8 cellular contexts compared by ENCODE assay signal in genomic region chr16:89491974-89492687, GRCh38. TPM values are rescaled to one million over a fixed set of nuclear protein-coding genes. Genes with fewer than 3 reads are reported as not detected.
DNase-seq lines count a peak whose midpoint lies in the region; ATAC-seq and TF ChIP-seq lines count a peak whose summit lies in the region.

No MANE protein-coding gene starts in this region.

- peaks cover 6% of the 10 kb centered on the region; the same call in 1 of the 2 replicates for H4K20me1 ChIP-seq in GM23248 (ENCODE audit: insufficient read depth)

- TF ChIP-seq CTCF in Panc1 (IDR thresholded peaks at IDR 0.05) (no peak), epithelial cell of proximal tubule (conservative IDR thresholded peaks at IDR 0.05; ENCODE audit: low read depth, low read length) (no peak)

- peaks cover 29% of the 10 kb centered on the region for H3F3A ChIP-seq in GM23248 (ENCODE audit: insufficient read depth)

- H3K27ac ChIP-seq in GM23248 (peak overlapping the region; percentile 93), Panc1 (ENCODE audit: low read length) (peak overlapping the region; percentile 90)

- peaks cover 57% of the 10 kb centered on the region for H3K79me2 ChIP-seq in GM23248 (ENCODE audit: insufficient read depth)

- POLR2A ChIA-PET in Panc1 (lab: Charles Lee): no interaction called here

- intact Hi-C loops in Panc1 (cut with micrococcal nuclease; ENCODE audit: unreplicated experiment): no loop called here

- H3K4me1 ChIP-seq in GM23248 (ENCODE audit: insufficient read depth) (peaks cover 27% of the 10 kb centered on the region), Panc1 (ENCODE audit: control insufficient read depth, insufficient read depth, low read length) (peaks cover 13% of the 10 kb centered on the region; the same call in 1 of the 2 replicates)

- WGBS in GM23248 (ENCODE audit: low coverage in 1 of 2, low lambda C conversion rate in 2 of 2, missing lambda C conversion rate in 2 of 2), 2 experiments: 75 to 81% methylated on average over 24 of the region's 24 CpGs

- no peak for ATAC-seq in Panc1
- no peak for ATAC-seq in GM19463 (IDR thresholded peaks at IDR 0.05; ENCODE audit: unreplicated experiment)

- H3K9ac ChIP-seq in GM23248: peak overlapping the region; percentile 93

- H3K9me2 ChIP-seq in GM23248 (ENCODE audit: insufficient read depth): no peaks in the 10 kb centered on the region

- BruUV-seq in Panc1 (replicated peaks; lab: Mats Ljungman, UMichigan): no TSS peak

- H3K4me3 ChIP-seq in GM23248 (peak overlapping the region; percentile 88), Panc1 (ENCODE audit: low read depth in 2 of 2, low read length in 2 of 2) (peak overlapping the region; percentile 82 to 93), epithelial cell of proximal tubule (ENCODE audit: low read depth, low read length) (peak overlapping the region; percentile 88), skeletal muscle cell (ENCODE audit: low read depth, low read length) (peak overlapping the region; percentile 92)

- peak overlapping the region; percentile 86; the same call in 1 of the 2 replicates for H2AFZ ChIP-seq in GM23248

- DNase-seq in GM23248 (no peak), Panc1 (ENCODE audit: low read depth, low spot score) (no peak), epithelial cell of proximal tubule (ENCODE audit: low read depth) (no peak), skeletal muscle cell (ENCODE audit: low read depth) (no peak), NCI-H1417 (lab: John Stamatoyannopoulos, UW) (no peak), NCI-H2171 treated with DMSO at 0.1 percent for 48 hours (lab: John Stamatoyannopoulos, UW) (no peak), putamen (ENCODE audit: low spot score) (no peak)

- no peaks in the 10 kb centered on the region for H3K27me3 ChIP-seq in GM23248 (replicated peaks; ENCODE audit: insufficient read depth)
- no peaks in the 10 kb centered on the region for H3K27me3 ChIP-seq in Panc1 (ENCODE audit: control insufficient read depth, insufficient read depth, low read length)

- H3K36me3 ChIP-seq in GM23248 (ENCODE audit: low read depth): no peaks in the 10 kb centered on the region
- peaks cover 6% of the 10 kb centered on the region; the same call in 1 of the 2 replicates for H3K36me3 ChIP-seq in Panc1 (ENCODE audit: control insufficient read depth, insufficient read depth, low read length)

- CTCF ChIA-PET in Panc1 (lab: Charles Lee): no interaction called here

- in situ Hi-C loops in GM23248 (cut with MboI): no loop called here
- in situ Hi-C loops in Panc1 (cut with HindIII; ENCODE audit: low pct_unique_long_range_greater_than_20kb, low sequenced_read_pairs): no loop called here

- no peaks in the 10 kb centered on the region for H3K9me3 ChIP-seq in GM23248 (ENCODE audit: low read depth)
- H3K9me3 ChIP-seq in Panc1 (ENCODE audit: control insufficient read depth, insufficient read depth, low read depth, low read length): no peaks in the 10 kb centered on the region

- peak overlapping the region; percentile 93 for H3K4me2 ChIP-seq in GM23248 (ENCODE audit: unreplicated experiment)

RNA-seq across cellular contexts. Expression of gene ANKRD11, which starts 1.8 kb away (rescaled TPM):
- 83.8 and 84.7 TPM in 2 replicates for total RNA-seq in GM23248 (2014; rRNA removed; shearing (Covaris generic))
- polyA plus RNA-seq in GM23248 (2016; fragmentation: Nextera tagmentation; extraction: Ambion mirVana): 34.7 and 39.3 TPM in 2 replicates
- total RNA-seq in Panc1 (2021; ENCODE audit: unreplicated experiment) (99.4 TPM), epithelial cell of proximal tubule (44.3 and 50.8 TPM in 2 replicates)
- 119 TPM for polyA plus RNA-seq in Panc1 (2012; ENCODE audit: insufficient read length)

RNA-seq across cellular contexts. Expression of gene SPG7, which starts 16.1 kb away (rescaled TPM):
- total RNA-seq in GM23248 (2014; rRNA removed; shearing (Covaris generic)): 155 and 215 TPM in 2 replicates
- polyA plus RNA-seq in GM23248 (2016; fragmentation: Nextera tagmentation; extraction: Ambion mirVana): 47.5 and 53.9 TPM in 2 replicates
- total RNA-seq in Panc1 (2021; ENCODE audit: unreplicated experiment) (118 TPM), epithelial cell of proximal tubule (66.7 and 122 TPM in 2 replicates)
- 86.1 TPM for polyA plus RNA-seq in Panc1 (2012; ENCODE audit: insufficient read length)
